ENCODE assay signal across 9 cellular contexts in the genomic region with DNA sequence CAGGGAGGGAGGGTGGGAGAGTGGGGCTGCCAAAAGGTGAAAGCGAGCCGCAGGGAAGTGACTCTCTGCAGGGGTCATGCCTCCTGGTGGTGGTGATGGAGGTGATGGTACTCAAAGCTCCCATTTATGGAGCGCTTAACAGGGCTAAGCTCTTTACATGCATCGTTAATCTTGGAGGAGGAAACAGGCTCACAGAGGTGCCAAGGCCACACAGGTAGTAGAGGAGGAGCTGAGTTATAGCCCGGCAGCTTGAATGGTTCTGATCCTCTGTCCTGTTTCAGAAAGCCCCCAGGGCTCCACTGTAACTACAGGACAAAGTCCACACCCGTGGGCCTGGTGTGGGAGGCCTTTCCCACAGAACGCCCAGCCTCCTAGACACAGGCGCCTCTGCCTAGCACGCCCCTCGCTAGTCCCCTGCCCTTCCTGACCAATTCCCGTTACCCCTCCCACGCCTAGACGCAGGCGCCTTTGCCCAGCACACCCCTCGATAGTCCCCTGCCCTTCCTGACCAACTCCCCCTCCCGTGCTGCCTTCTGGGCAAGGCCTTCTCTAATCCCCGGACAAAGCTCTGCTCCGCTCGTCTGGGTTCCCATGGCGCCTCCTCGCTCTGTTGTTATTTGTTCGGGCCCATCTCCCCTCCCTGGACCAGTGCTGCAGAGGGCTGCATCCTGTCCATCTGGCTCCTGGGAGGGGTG. TPM values are rescaled to one million over a fixed set of nuclear protein-coding genes. Genes with fewer than 3 reads are reported as not detected.
DNase-seq lines count a peak whose midpoint lies in the region; ATAC-seq, FAIRE-seq and TF ChIP-seq lines count a peak whose summit lies in the region.
"Had no signal": no experiment of that assay in that cellular context is flagged by ENCODE, and none has a peak within 500 bp of the region (broad histone marks: within the 10 kb centered on the region; RNA-seq: fewer than 3 reads in every experiment).

No MANE protein-coding gene starts in this region.

- ATAC-seq in pancreas = peak; percentile 55 to 72 (median 56)

- no peak overlapping the region for H3K27ac Mint-ChIP-seq in activated T-helper 2 cell treated with anti-CD3 and anti-CD28 coated beads, Interferon-gamma antibody, Interleukin-2, Interleukin-4, amounts not matched to agents 10 μg/mL and 5 μg/mL and 100 μg/mL, durations not matched to agents 14 hours and 24 hours and 36 hours

- no peaks in the 10 kb centered on the region for H3K27me3 Mint-ChIP-seq in activated T-helper 2 cell treated with anti-CD3 and anti-CD28 coated beads, Interferon-gamma antibody, Interleukin-2, Interleukin-4, amounts not matched to agents 10 μg/mL and 5 μg/mL and 100 μg/mL, durations not matched to agents 14 hours and 24 hours and 36 hours (ENCODE audit: low read depth)

- peaks cover 19% of the 10 kb centered on the region for H3K4me1 Mint-ChIP-seq in activated T-helper 2 cell treated with anti-CD3 and anti-CD28 coated beads, Interferon-gamma antibody, Interleukin-2, Interleukin-4, amounts not matched to agents 10 μg/mL and 5 μg/mL and 100 μg/mL, durations not matched to agents 14 hours and 24 hours and 36 hours (ENCODE audit: low read depth)

- no peak overlapping the region for H3K4me3 Mint-ChIP-seq in activated T-helper 2 cell treated with anti-CD3 and anti-CD28 coated beads, Interferon-gamma antibody, Interleukin-2, Interleukin-4, amounts not matched to agents 10 μg/mL and 5 μg/mL and 100 μg/mL, durations not matched to agents 14 hours and 24 hours and 36 hours (ENCODE audit: low read depth)

- 50 to 56% methylated on average over 22 of the region's 22 CpGs for WGBS in pancreas, 2 donors

- H3K4me1 ChIP-seq in pancreas = peaks cover 9 to 16% (median 11%) of the 10 kb centered on the region in 3 donors

- H3K9me3 Mint-ChIP-seq in activated T-helper 2 cell treated with anti-CD3 and anti-CD28 coated beads, Interferon-gamma antibody, Interleukin-2, Interleukin-4, amounts not matched to agents 10 μg/mL and 5 μg/mL and 100 μg/mL, durations not matched to agents 14 hours and 24 hours and 36 hours = no peaks in the 10 kb centered on the region

- H3K4me3 ChIP-seq in GM06990 (replicated peaks; ENCODE audit: low read depth, low read length) = peak overlapping the region; percentile 37; the same call in 1 of the 2 replicates
- no peak overlapping the region for H3K4me3 ChIP-seq in pancreas

- FAIRE-seq in pancreas (lab: Jason Lieb, UNC) = no peak

- no peaks in the 10 kb centered on the region for H3K27me3 ChIP-seq in GM06990 (replicated peaks; ENCODE audit: control insufficient read depth, insufficient read depth, low read length)
- no peaks in the 10 kb centered on the region for H3K27me3 ChIP-seq in pancreas

- no peak for DNase-seq in GM06990 (ENCODE audit: extremely low read depth, insufficient read length)
- peak; percentile 90 for DNase-seq in NCI-H2107 treated with DMSO at 0.1 percent for 48 hours (lab: John Stamatoyannopoulos, UW; ENCODE audit: unreplicated experiment)
- DNase-seq in ecto neural progenitor cell (ENCODE audit: low spot score) = peak; percentile 86
- no peak for DNase-seq in pancreas
- no peak for DNase-seq in amniotic stem cell (lab: John Stamatoyannopoulos, UW)
- DNase-seq in AG20443 (ENCODE audit: low spot score) = no peak
- DNase-seq in HCEC 1CT = no peak
- no peak for DNase-seq in activated T-helper 2 cell treated with anti-CD3 and anti-CD28 coated beads, Interferon-gamma antibody, Interleukin-2, Interleukin-4, amounts not matched to agents 10 μg/mL and 5 μg/mL and 100 μg/mL, durations not matched to agents 14 hours and 24 hours and 36 hours (ENCODE audit: low spot score)

- H3K36me3 ChIP-seq in GM06990 (ENCODE audit: control insufficient read depth, insufficient read depth, low read length) = peaks cover 5% of the 10 kb centered on the region
- H3K36me3 ChIP-seq in pancreas = no peaks in the 10 kb centered on the region

- H3K36me3 Mint-ChIP-seq in activated T-helper 2 cell treated with anti-CD3 and anti-CD28 coated beads, Interferon-gamma antibody, Interleukin-2, Interleukin-4, amounts not matched to agents 10 μg/mL and 5 μg/mL and 100 μg/mL, durations not matched to agents 14 hours and 24 hours and 36 hours (ENCODE audit: low read depth) = no peaks in the 10 kb centered on the region

- intact Hi-C loops in pancreas (cut with DNase I) = no loop called here
- intact Hi-C loops in activated T-helper 2 cell treated with anti-CD3 and anti-CD28 coated beads, Interferon-gamma antibody, Interleukin-2, Interleukin-4, amounts not matched to agents 10 μg/mL and 5 μg/mL and 100 μg/mL, durations not matched to agents 14 hours and 24 hours and 36 hours (cut with micrococcal nuclease) = no loop called here

- TF ChIP-seq CTCF in GM06990 (IDR thresholded peaks at IDR 0.05; ENCODE audit: insufficient read depth, low read length, poor library complexity, severe bottlenecking) = no peak
- TF ChIP-seq CTCF in pancreas (IDR thresholded peaks at IDR 0.05) = no peak

- H3K27ac ChIP-seq in pancreas = peak overlapping the region; percentile 53 to 74 (median 56)

- no peaks in the 10 kb centered on the region for H3K9me3 ChIP-seq in pancreas

RNA-seq across cellular contexts. Expression of a gene that starts 10.8 kb away (rescaled TPM):
- 10 to 100 TPM; 13.0 to 18.7 (median 15.1) TPM for total RNA-seq in pancreas
- 10 to 100 TPM; 31.7 to 57.4 TPM for polyA plus RNA-seq in pancreas
- total RNA-seq in activated T-helper 2 cell treated with anti-CD3 and anti-CD28 coated beads, Interferon-gamma antibody, Interleukin-2, Interleukin-4, amounts not matched to agents 10 μg/mL and 5 μg/mL and 100 μg/mL, durations not matched to agents 14 hours and 24 hours and 36 hours = 15.7 and 18.4 TPM in 2 replicates

RNA-seq across cellular contexts. Expression of a gene that starts 24.7 kb away (rescaled TPM):
- total RNA-seq in pancreas = 10 to 100 TPM in 1 of 6 donors, 1 to 10 TPM in 5; 3.8 to 11.4 (median 7.7) TPM
- polyA plus RNA-seq in pancreas = 10 to 100 TPM; 16.6 to 26.2 TPM
- 44.9 and 49.4 TPM in 2 replicates for total RNA-seq in activated T-helper 2 cell treated with anti-CD3 and anti-CD28 coated beads, Interferon-gamma antibody, Interleukin-2, Interleukin-4, amounts not matched to agents 10 μg/mL and 5 μg/mL and 100 μg/mL, durations not matched to agents 14 hours and 24 hours and 36 hours

RNA-seq across cellular contexts. Expression of a gene that starts 27.5 kb away (rescaled TPM):
- under 1 TPM; 0.15 to 0.52 (median 0.32) TPM for total RNA-seq in pancreas
- 1 to 10 TPM; 2.0 to 2.1 TPM for polyA plus RNA-seq in pancreas
- total RNA-seq in activated T-helper 2 cell treated with anti-CD3 and anti-CD28 coated beads, Interferon-gamma antibody, Interleukin-2, Interleukin-4, amounts not matched to agents 10 μg/mL and 5 μg/mL and 100 μg/mL, durations not matched to agents 14 hours and 24 hours and 36 hours = 3.9 and 5.8 TPM in 2 replicates
- total RNA-seq: M059J had no signal

RNA-seq across cellular contexts. Expression of a gene that starts 57.0 kb away (rescaled TPM):
- total RNA-seq in pancreas = under 1 TPM in 2 of 6 donors, not detected in 4; 0.03 to 0.09 TPM
- under 1 TPM; 0.19 to 0.33 TPM for polyA plus RNA-seq in pancreas
- total RNA-seq in activated T-helper 2 cell treated with anti-CD3 and anti-CD28 coated beads, Interferon-gamma antibody, Interleukin-2, Interleukin-4, amounts not matched to agents 10 μg/mL and 5 μg/mL and 100 μg/mL, durations not matched to agents 14 hours and 24 hours and 36 hours = 0.07 and 0.09 TPM in 2 replicates
- total RNA-seq: M059J had no signal

Comparison
In these comparisons a context has a peak if more than half of its experiments do, and no peak if none do; other contexts are left out.
1. DNase-seq: peak in NCI-H2107 treated with DMSO at 0.1 percent for 48 hours (single experiment) and ecto neural progenitor cell (single experiment); none in GM06990 (single experiment), pancreas (0 of 6), amniotic stem cell (single experiment), AG20443 (single experiment), HCEC 1CT (single experiment) and activated T-helper 2 cell treated with anti-CD3 and anti-CD28 coated beads, Interferon-gamma antibody, Interleukin-2, Interleukin-4, amounts not matched to agents 10 μg/mL and 5 μg/mL and 100 μg/mL, durations not matched to agents 14 hours and 24 hours and 36 hours (single experiment).